ENCODE assay signal across 1 cellular context in genomic region chr2:48607307-48608014, GRCh38.
TF ChIP-seq lines count a peak whose summit lies in the region.

No MANE protein-coding gene starts in this region.

TF ChIP-seq in GM23338, 12 proteins besides CTCF, POLR2A, EP300 and RAD21 (continued from another document):
- TF ChIP-seq EZH2phosphoT487 (IDR thresholded peaks at IDR 0.05; ENCODE audit: unreplicated experiment) (no peak), ZNF462 (CRISPR knock-in tag; IDR thresholded peaks at IDR 0.05) (no peak), STAT1 (IDR thresholded peaks at IDR 0.05; ENCODE audit: unreplicated experiment) (no peak), POLR2AphosphoS5 (IDR thresholded peaks at IDR 0.05; ENCODE audit: low read depth) (no peak), ZNF114 (CRISPR knock-in tag; IDR thresholded peaks at IDR 0.05) (no peak), ZNF331 (CRISPR knock-in tag; IDR thresholded peaks at IDR 0.05; ENCODE audit: low read depth) (no peak), JUNB (IDR thresholded peaks at IDR 0.05; ENCODE audit: unreplicated experiment) (no peak), CREB1 (CRISPR knock-in tag; IDR thresholded peaks at IDR 0.05; ENCODE audit: low read depth) (no peak)
- TF ChIP-seq, protein P1, sequence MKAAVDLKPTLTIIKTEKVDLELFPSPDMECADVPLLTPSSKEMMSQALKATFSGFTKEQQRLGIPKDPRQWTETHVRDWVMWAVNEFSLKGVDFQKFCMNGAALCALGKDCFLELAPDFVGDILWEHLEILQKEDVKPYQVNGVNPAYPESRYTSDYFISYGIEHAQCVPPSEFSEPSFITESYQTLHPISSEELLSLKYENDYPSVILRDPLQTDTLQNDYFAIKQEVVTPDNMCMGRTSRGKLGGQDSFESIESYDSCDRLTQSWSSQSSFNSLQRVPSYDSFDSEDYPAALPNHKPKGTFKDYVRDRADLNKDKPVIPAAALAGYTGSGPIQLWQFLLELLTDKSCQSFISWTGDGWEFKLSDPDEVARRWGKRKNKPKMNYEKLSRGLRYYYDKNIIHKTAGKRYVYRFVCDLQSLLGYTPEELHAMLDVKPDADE (IDR thresholded peaks at IDR 0.05): no peak
